ENCODE assay signal across 11 cellular contexts in the genomic region with DNA sequence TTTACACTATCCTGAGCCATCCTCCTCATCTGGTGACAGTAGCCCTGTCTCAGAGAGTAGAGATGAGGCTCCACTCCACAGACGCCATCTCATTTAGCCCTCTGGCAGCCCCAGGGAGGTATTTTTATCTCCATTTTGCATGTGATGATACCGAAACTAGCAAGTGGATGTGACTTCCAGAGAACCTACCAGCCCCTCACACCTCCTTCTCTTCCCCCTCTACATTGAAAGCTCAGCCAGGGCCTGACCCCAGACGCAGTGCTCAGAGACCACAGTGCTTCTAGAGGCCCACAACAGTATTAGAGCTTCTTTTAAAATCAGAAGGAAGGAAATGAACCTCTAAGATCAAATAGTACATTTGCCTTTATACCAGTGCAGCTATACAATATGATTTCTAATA. TPM values are rescaled to one million over a fixed set of nuclear protein-coding genes. Genes with fewer than 3 reads are reported as not detected.
DNase-seq lines count a peak whose midpoint lies in the region; ATAC-seq and TF ChIP-seq lines count a peak whose summit lies in the region.
"Had no signal": no experiment of that assay in that cellular context is flagged by ENCODE, and none has a peak within 500 bp of the region (broad histone marks: within the 10 kb centered on the region; RNA-seq: fewer than 3 reads in every experiment).

No MANE protein-coding gene starts in this region.

- ATAC-seq in HG02642 (IDR thresholded peaks at IDR 0.05; ENCODE audit: poor library complexity, unreplicated experiment), result peak; percentile 73
- ATAC-seq: A549 had no signal

- H3K36me3 ChIP-seq in Peyer's patch (no peaks in the 10 kb centered on the region), skeletal muscle tissue (ENCODE audit: control insufficient read depth in 3 of 3, insufficient read depth in 3 of 3, low read length in 3 of 3) (peaks cover 0 to 6% (median 4%) of the 10 kb centered on the region in 3 donors)
- H3K36me3 ChIP-seq: prostate gland had no signal

- TF ChIP-seq CTCF in Peyer's patch (IDR thresholded peaks at IDR 0.05), result no peak

- peak overlapping the region in 1 of 3 donors; percentile 57 for H3K9ac ChIP-seq in skeletal muscle tissue (ENCODE audit: low read depth in 1 of 3, low read length in 3 of 3)

- no peak overlapping the region for H3K4me3 ChIP-seq in Peyer's patch
- peak overlapping the region in 1 of 3 donors; percentile 22 for H3K4me3 ChIP-seq in skeletal muscle tissue (ENCODE audit: low read length in 3 of 3)
- H3K4me3 ChIP-seq: A549, prostate gland had no signal

- H3K9me3 ChIP-seq in Peyer's patch (no peaks in the 10 kb centered on the region), skeletal muscle tissue (ENCODE audit: control insufficient read depth in 3 of 3, low read length in 3 of 3) (no peaks in the 10 kb centered on the region)
- H3K9me3 ChIP-seq: A549, prostate gland had no signal

- H3K27ac ChIP-seq in Peyer's patch, result peak overlapping the region in 3 of 4 donors; percentile 32 to 62 (median 42)
- H3K27ac ChIP-seq in skeletal muscle tissue (ENCODE audit: low read depth, low read length), result peak overlapping the region; percentile 37
- H3K27ac ChIP-seq: A549, prostate gland had no signal

- H3K4me1 ChIP-seq in Peyer's patch (peaks cover 0 to 27% (median 4%) of the 10 kb centered on the region in 4 donors), skeletal muscle tissue (ENCODE audit: control insufficient read depth in 3 of 3, insufficient read depth in 3 of 3, low read length in 3 of 3) (peaks cover 70 to 82% (median 72%) of the 10 kb centered on the region in 3 donors)
- H3K4me1 ChIP-seq: A549, prostate gland had no signal

- peak; percentile 42 for DNase-seq in activated CD4-positive, alpha-beta T cell treated with anti-CD3 and anti-CD28 coated beads for 48 hours
- no peak for DNase-seq in activated CD4-positive, alpha-beta T cell treated with anti-CD3 and anti-CD28 coated beads for 1 hour
- DNase-seq in Peyer's patch, result no peak
- DNase-seq in NCI-H187 (lab: John Stamatoyannopoulos, UW), result no peak
- DNase-seq in NCI-H82 (lab: John Stamatoyannopoulos, UW), result no peak
- DNase-seq in NCI-H1048 (lab: John Stamatoyannopoulos, UW), result no peak
- DNase-seq: NCI-H774 had no signal

- H3K27me3 ChIP-seq in Peyer's patch, result no peaks in the 10 kb centered on the region
- H3K27me3 ChIP-seq in skeletal muscle tissue (ENCODE audit: control insufficient read depth in 3 of 3, insufficient read depth in 3 of 3, low read length in 3 of 3), result no peaks in the 10 kb centered on the region

- no peak for TF ChIP-seq POLR2A in Peyer's patch (IDR thresholded peaks at IDR 0.05)

RNA-seq across cellular contexts. Expression of a gene that starts 8.3 kb away (rescaled TPM):
- total RNA-seq in Peyer's patch (10 to 100 TPM; 17.4 to 78.4 (median 19.7) TPM), skeletal muscle tissue (238 TPM)
